In genomic region chr15:56968256-56968655, GRCh38 we compare ENCODE assay signal across 20 cellular contexts.
"Had no signal": no experiment of that assay in that cellular context is flagged by ENCODE, and none has a peak within 500 bp of the region (broad histone marks: within the 10 kb centered on the region; RNA-seq: fewer than 3 reads in every experiment).

No MANE protein-coding gene starts in this region.

- ATAC-seq: activated naive CD4-positive, alpha-beta T cell treated with anti-CD3 and anti-CD28 coated beads, Interleukin-2, amount 50 U/mL, for 72 hours; gastroesophageal sphincter; heart right ventricle; naive thymus-derived CD4-positive, alpha-beta T cell; psoas muscle; stimulated activated naive CD8-positive, alpha-beta T cell treated with anti-CD3 and anti-CD28 coated beads, Interleukin-15, Interleukin-2, amounts not matched to agents 100 U/mL and 50 U/mL, for 24 hours had no signal

- H3K27me3 Mint-ChIP-seq: brain; naive thymus-derived CD4-positive, alpha-beta T cell had no signal

- H3K9me3 ChIP-seq: gastroesophageal sphincter, heart right ventricle, lower lobe of right lung, psoas muscle, right atrium auricular region, tibial artery had no signal

- H3K27ac ChIP-seq: gastroesophageal sphincter, heart right ventricle, lower lobe of right lung, psoas muscle, right atrium auricular region, tibial artery had no signal

- H3K9me3 Mint-ChIP-seq: brain; naive thymus-derived CD4-positive, alpha-beta T cell had no signal

- DNase-seq: activated CD4-positive, alpha-beta T cell treated with anti-CD3 and anti-CD28 coated beads, Interleukin-2, amount 50 U/mL, for 1 hour; activated CD4-positive, CD25-positive, alpha-beta regulatory T cell treated with anti-CD3 and anti-CD28 coated beads, Interleukin-2, amount 50 U/mL, for 72 hours; activated T-cell treated with anti-CD3 and anti-CD28 coated beads, Interleukin-2, amount 50 U/mL, for 1 hour; aorta; central memory CD4-positive, alpha-beta T cell; heart right ventricle; islet precursor cell; lower lobe of right lung; mesendoderm; naive thymus-derived CD4-positive, alpha-beta T cell; psoas muscle; stimulated activated CD4-positive, alpha-beta T cell treated with anti-CD3 and anti-CD28 coated beads, Interleukin-12 subunit alpha, Interleukin-12 subunit beta, amount 100 ng/mL, for 4 hours; stimulated activated CD4-positive, alpha-beta T cell treated with anti-CD3 and anti-CD28 coated beads, Interleukin-4, amount 100 ng/mL, for 4 hours; stimulated activated naive CD8-positive, alpha-beta T cell treated with anti-CD3 and anti-CD28 coated beads, Interleukin-15, Interleukin-2, amounts not matched to agents 100 U/mL and 50 U/mL, for 24 hours; substantia nigra; tibial artery had no signal

- H3K27me3 ChIP-seq: gastroesophageal sphincter, heart right ventricle, right atrium auricular region, tibial artery had no signal

- H3K4me3 Mint-ChIP-seq: brain had no signal

- H3K4me3 ChIP-seq: gastroesophageal sphincter, heart right ventricle, lower lobe of right lung, psoas muscle, right atrium auricular region, tibial artery had no signal

- H3K36me3 ChIP-seq: gastroesophageal sphincter, heart right ventricle, lower lobe of right lung, right atrium auricular region, tibial artery had no signal

- H3K27ac Mint-ChIP-seq: activated naive CD4-positive, alpha-beta T cell treated with anti-CD3 and anti-CD28 coated beads, Interleukin-2, amount 50 U/mL, for 72 hours had no signal
